19 cellular contexts compared by ENCODE assay signal in genomic region chr9:35353731-35354365, GRCh38.
"Had no signal": no experiment of that assay in that cellular context is flagged by ENCODE, and none has a peak within 500 bp of the region (broad histone marks: within the 10 kb centered on the region; RNA-seq: fewer than 3 reads in every experiment).

No MANE protein-coding gene starts in this region.

- H3K27ac ChIP-seq: dorsolateral prefrontal cortex, gastroesophageal sphincter, pancreas had no signal

- H3K27me3 ChIP-seq: dorsolateral prefrontal cortex, gastroesophageal sphincter, pancreas had no signal

- H3K9me3 Mint-ChIP-seq: activated B cell treated with CpG ODN at 0.5 μM for 24 hours; activated CD4-positive, alpha-beta memory T cell treated with anti-CD3 and anti-CD28 coated beads, Interleukin-2, amount 10 ng/mL, durations not matched to agents 7 days and 5 days; immature natural killer cell; memory B cell; naive B cell; stimulated activated naive B cell treated with anti-CD40 and anti-IgM and Interleukin-4, amounts not matched to agents 10 μg/mL and 1 μg/mL and 100 μg/mL, for 72 hours had no signal

- H3K9me3 ChIP-seq: gastroesophageal sphincter, mucosa of descending colon, pancreas had no signal

- H3K36me3 Mint-ChIP-seq: activated CD8-positive, alpha-beta memory T cell treated with anti-CD3 and anti-CD28 coated beads, Interleukin-2, amount 10 ng/mL, durations not matched to agents 7 days and 5 days; activated naive CD8-positive, alpha-beta T cell; immature natural killer cell; memory B cell; naive B cell; stimulated activated naive B cell treated with anti-CD40 and anti-IgM and Interleukin-4, amounts not matched to agents 10 μg/mL and 1 μg/mL and 100 μg/mL, for 72 hours had no signal

- FAIRE-seq: colon, pancreas had no signal

- H3K27ac Mint-ChIP-seq: activated B cell treated with CpG ODN at 0.5 μM for 24 hours; activated CD4-positive, alpha-beta memory T cell treated with anti-CD3 and anti-CD28 coated beads, Interleukin-2, amount 10 ng/mL, durations not matched to agents 7 days and 5 days; activated CD8-positive, alpha-beta memory T cell treated with anti-CD3 and anti-CD28 coated beads, Interleukin-2, amount 10 ng/mL, durations not matched to agents 7 days and 5 days; activated naive CD8-positive, alpha-beta T cell; immature natural killer cell; memory B cell; naive B cell had no signal

- H3K4me2 ChIP-seq: smooth muscle cell had no signal

- H3K4me1 Mint-ChIP-seq: activated B cell treated with CpG ODN at 0.5 μM for 24 hours; activated CD4-positive, alpha-beta memory T cell treated with anti-CD3 and anti-CD28 coated beads, Interleukin-2, amount 10 ng/mL, durations not matched to agents 7 days and 5 days; activated CD8-positive, alpha-beta memory T cell treated with anti-CD3 and anti-CD28 coated beads, Interleukin-2, amount 10 ng/mL, durations not matched to agents 7 days and 5 days; immature natural killer cell; memory B cell had no signal

- H3K4me3 ChIP-seq: dorsolateral prefrontal cortex, gastroesophageal sphincter, mucosa of descending colon, pancreas, smooth muscle cell had no signal

- H3K36me3 ChIP-seq: pancreas had no signal

- H3K4me3 Mint-ChIP-seq: activated B cell treated with CpG ODN at 0.5 μM for 24 hours; activated CD4-positive, alpha-beta memory T cell treated with anti-CD3 and anti-CD28 coated beads, Interleukin-2, amount 10 ng/mL, durations not matched to agents 7 days and 5 days; activated CD8-positive, alpha-beta memory T cell treated with anti-CD3 and anti-CD28 coated beads, Interleukin-2, amount 10 ng/mL, durations not matched to agents 7 days and 5 days; activated naive CD8-positive, alpha-beta T cell; immature natural killer cell; memory B cell; naive B cell; stimulated activated naive B cell treated with anti-CD40 and anti-IgM and Interleukin-4, amounts not matched to agents 10 μg/mL and 1 μg/mL and 100 μg/mL, for 72 hours had no signal

- H3K27me3 Mint-ChIP-seq: activated naive CD8-positive, alpha-beta T cell; memory B cell had no signal

- ATAC-seq: activated CD8-positive, alpha-beta memory T cell treated with anti-CD3 and anti-CD28 coated beads, Interleukin-2, amount 10 ng/mL, durations not matched to agents 7 days and 5 days; gastroesophageal sphincter; mucosa of descending colon; pancreas; sciatic nerve; stimulated activated naive B cell treated with anti-CD40 and anti-IgM and Interleukin-4, amounts not matched to agents 10 μg/mL and 1 μg/mL and 100 μg/mL, for 72 hours had no signal

- DNase-seq: activated B cell treated with CpG ODN at 0.5 μM for 24 hours; activated CD4-positive, alpha-beta memory T cell treated with anti-CD3 and anti-CD28 coated beads, Interleukin-2, amount 10 ng/mL, durations not matched to agents 7 days and 5 days; activated CD4-positive, alpha-beta T cell treated with anti-CD3 and anti-CD28 coated beads for 4 hours; activated CD8-positive, alpha-beta memory T cell treated with anti-CD3 and anti-CD28 coated beads, Interleukin-2, amount 10 ng/mL, durations not matched to agents 7 days and 5 days; amygdala; central memory CD4-positive, alpha-beta T cell; dorsolateral prefrontal cortex; immature natural killer cell; mucosa of descending colon; naive B cell; pancreas; stimulated activated CD4-positive, alpha-beta T cell treated with anti-CD3 and anti-CD28 coated beads, Interleukin-4, amount 100 ng/mL, for 1 hour; stimulated activated naive B cell treated with anti-CD40 and anti-IgM and Interleukin-4, amounts not matched to agents 10 μg/mL and 1 μg/mL and 100 μg/mL, for 72 hours had no signal
